Comparison of ENCODE assay signal across 9 cellular contexts in the genomic region with DNA sequence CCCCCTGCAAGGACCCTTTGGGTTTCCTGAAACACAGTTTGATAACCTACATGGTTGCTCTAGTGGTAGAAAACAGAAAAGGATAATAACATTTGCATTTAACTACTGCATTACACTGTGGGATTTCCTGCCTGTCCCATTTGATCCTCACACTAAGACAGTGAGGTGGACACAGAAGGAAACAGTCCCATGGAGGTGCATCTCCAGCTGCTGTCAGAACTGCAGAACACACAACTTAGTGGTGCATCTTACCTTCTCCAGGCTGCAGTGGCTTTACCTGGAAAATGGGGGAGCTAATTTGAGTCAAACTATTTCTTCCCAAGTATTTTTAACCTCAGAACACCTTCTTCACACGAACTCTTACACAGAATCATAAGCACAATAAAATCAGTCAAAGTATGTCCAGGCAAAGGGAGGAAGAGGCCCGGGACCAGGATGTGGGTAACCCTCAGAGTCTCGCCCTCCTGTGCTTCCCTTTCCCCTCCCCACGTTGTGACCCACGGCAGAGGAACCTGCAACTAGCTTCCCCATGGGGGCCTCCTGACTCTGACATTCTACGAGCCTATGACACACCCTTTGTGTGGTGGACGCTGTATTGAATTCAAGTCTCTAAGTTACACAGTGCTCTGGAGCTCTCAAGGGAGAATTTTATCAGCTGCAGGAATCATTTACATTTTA. TPM values are rescaled to one million over a fixed set of nuclear protein-coding genes. Genes with fewer than 3 reads are reported as not detected.
DNase-seq lines count a peak whose midpoint lies in the region; ATAC-seq, FAIRE-seq and TF ChIP-seq lines count a peak whose summit lies in the region.
"Had no signal": no experiment of that assay in that cellular context is flagged by ENCODE, and none has a peak within 500 bp of the region (broad histone marks: within the 10 kb centered on the region; RNA-seq: fewer than 3 reads in every experiment).

No MANE protein-coding gene starts in this region.

- peaks cover 20 to 35% of the 10 kb centered on the region in 2 donors for H3K4me1 Mint-ChIP-seq in natural killer cell treated with Interleukin-12 subunit alpha and Interleukin-12 subunit beta and Interleukin-15 and Interleukin-18, amount 100 ng/mL, for 72 hours (ENCODE audit: low read depth in 2 of 2)

- no peaks in the 10 kb centered on the region; the same call in 1 of the 2 replicates for H3K79me2 ChIP-seq in OCI-LY7 (ENCODE audit: insufficient read depth, low read depth, low read length)

- H3K36me3 Mint-ChIP-seq in natural killer cell treated with Interleukin-12 subunit alpha and Interleukin-12 subunit beta and Interleukin-15 and Interleukin-18, amount 100 ng/mL, for 72 hours = no peaks in the 10 kb centered on the region

- peak overlapping the region; percentile 39 for H3K27ac ChIP-seq in OCI-LY7 (ENCODE audit: low read depth, low read length, poor library complexity, severe bottlenecking)
- H3K27ac ChIP-seq: skin epidermis had no signal

- H3K9me3 Mint-ChIP-seq in natural killer cell treated with Interleukin-12 subunit alpha and Interleukin-12 subunit beta and Interleukin-15 and Interleukin-18, amount 100 ng/mL, for 72 hours = no peaks in the 10 kb centered on the region

- H3K4me3 Mint-ChIP-seq in natural killer cell treated with Interleukin-12 subunit alpha and Interleukin-12 subunit beta and Interleukin-15 and Interleukin-18, amount 100 ng/mL, for 72 hours = peak overlapping the region; percentile 45

- H3K9me3 ChIP-seq in OCI-LY7 (ENCODE audit: low read length) = peaks cover 4% of the 10 kb centered on the region; the same call in 1 of the 2 replicates

- peak overlapping the region; percentile 8 to 19 for H3K27ac Mint-ChIP-seq in natural killer cell treated with Interleukin-12 subunit alpha and Interleukin-12 subunit beta and Interleukin-15 and Interleukin-18, amount 100 ng/mL, for 72 hours

- POLR2A ChIA-PET in OCI-LY7 (lab: Charles Lee) = interaction anchor here (0.5 to 1.3 kb wide), 5 partner anchors 14 to 557 kb away, joined by 3 to 7 read pairs (median 3); no protein-coding TSS in a partner anchor

- DNase-seq in OCI-LY7 (ENCODE audit: low spot score) = peak; percentile 69
- DNase-seq in natural killer cell treated with Interleukin-12 subunit alpha and Interleukin-12 subunit beta and Interleukin-15 and Interleukin-18, amount 100 ng/mL, for 72 hours (ENCODE audit: low spot score) = no peak
- no peak for DNase-seq in stimulated activated naive CD4-positive, alpha-beta T cell treated with Interleukin-2 at 50 U/mL for 16 hours (lab: John Stamatoyannopoulos, UW)
- no peak for DNase-seq in D721Med (ENCODE audit: insufficient read length, low spot score)
- no peak for DNase-seq in superior temporal gyrus (ENCODE audit: extremely low spot score)
- no peak for DNase-seq in DMS153 (lab: John Stamatoyannopoulos, UW)

- peak overlapping the region; percentile 64 for H3K4me2 ChIP-seq in OCI-LY7 (ENCODE audit: low read length)

- peak overlapping the region; percentile 18 for H3K4me3 ChIP-seq in OCI-LY7 (ENCODE audit: low read depth, low read length, poor library complexity, severe bottlenecking)
- H3K4me3 ChIP-seq: skin epidermis had no signal

- peaks cover 59% of the 10 kb centered on the region for H3K36me3 ChIP-seq in OCI-LY7 (ENCODE audit: insufficient read depth, low read length)

- intact Hi-C loops in OCI-LY7 (cut with micrococcal nuclease; ENCODE audit: unreplicated experiment) = no loop called here

- H3K4me1 ChIP-seq in OCI-LY7 (ENCODE audit: insufficient read depth, low read length, poor library complexity, severe bottlenecking) = peaks cover 37% of the 10 kb centered on the region

- BruUV-seq in OCI-LY7 (replicated peaks; lab: Mats Ljungman, UMichigan) = no TSS peak

- peak; percentile 64 for ATAC-seq in GM18873 (IDR thresholded peaks at IDR 0.05; ENCODE audit: low FRiP score, unreplicated experiment)
- peak; percentile 60 for ATAC-seq in HG02588 (IDR thresholded peaks at IDR 0.05; ENCODE audit: unreplicated experiment)
- peak; percentile 76 to 84 for ATAC-seq in natural killer cell treated with Interleukin-12 subunit alpha and Interleukin-12 subunit beta and Interleukin-15 and Interleukin-18, amount 100 ng/mL, for 72 hours

- no peaks in the 10 kb centered on the region for H3K9me2 ChIP-seq in OCI-LY7 (ENCODE audit: insufficient read depth, low read length)

- H2AFZ ChIP-seq in OCI-LY7 (ENCODE audit: low read length) = no peak overlapping the region

- no peaks in the 10 kb centered on the region for H3K27me3 Mint-ChIP-seq in natural killer cell treated with Interleukin-12 subunit alpha and Interleukin-12 subunit beta and Interleukin-15 and Interleukin-18, amount 100 ng/mL, for 72 hours

- no peak for TF ChIP-seq CTCF in OCI-LY7 (conservative IDR thresholded peaks at IDR 0.05; ENCODE audit: low read length)
- TF ChIP-seq CTCF in D721Med (IDR thresholded peaks at IDR 0.05; ENCODE audit: insufficient read depth, missing control alignments) = no peak

- CTCF ChIA-PET in OCI-LY7 (lab: Charles Lee; ENCODE audit: unreplicated experiment) = no interaction called here

- H4K20me1 ChIP-seq in OCI-LY7 (ENCODE audit: insufficient read depth, low read length) = peaks cover 5% of the 10 kb centered on the region; the same call in 1 of the 2 replicates

- FAIRE-seq in D721Med (lab: Jason Lieb, UNC) = no peak

RNA-seq across cellular contexts. Expression of gene SCRN1, which starts 33.7 kb away (rescaled TPM):
- total RNA-seq in OCI-LY7 (2014; rRNA removed; shearing (Covaris generic)) = 32.5 and 37.1 TPM in 2 replicates
- total RNA-seq in OCI-LY7 (2022) = 58.3 and 62.7 TPM in 2 replicates
- total RNA-seq in natural killer cell treated with Interleukin-12 subunit alpha and Interleukin-12 subunit beta and Interleukin-15 and Interleukin-18, amount 100 ng/mL, for 72 hours = 10 to 100 TPM in 1 of 2 donors, 1 to 10 TPM in 1; 9.0 to 19.5 TPM
